In genomic region chr12:66755727-66756395, GRCh38 we compare ENCODE assay signal across 11 cellular contexts.
"Had no signal": no experiment of that assay in that cellular context is flagged by ENCODE, and none has a peak within 500 bp of the region (broad histone marks: within the 10 kb centered on the region; RNA-seq: fewer than 3 reads in every experiment).

No MANE protein-coding gene starts in this region.

- H3K4me1 ChIP-seq: neural progenitor cell, spleen had no signal

- H2AFZ ChIP-seq: neural progenitor cell had no signal

- DNase-seq: activated CD4-positive, alpha-beta T cell treated with anti-CD3 and anti-CD28 coated beads, Interleukin-2, amount 50 U/mL, for 4 hours; activated CD8-positive, alpha-beta memory T cell treated with anti-CD3 and anti-CD28 coated beads, Interleukin-2, amount 10 ng/mL, durations not matched to agents 7 days and 5 days; activated naive CD4-positive, alpha-beta T cell treated with anti-CD3 and anti-CD28 coated beads for 36 hours; activated T-cell treated with anti-CD3 and anti-CD28 coated beads, Interleukin-2, amount 50 U/mL, for 1 hour; left colon; ovary; spleen had no signal

- ATAC-seq: activated CD4-positive, CD25-positive, alpha-beta regulatory T cell treated with anti-CD3 and anti-CD28 coated beads, Interleukin-2, amount 50 U/mL, for 24 hours; activated CD8-positive, alpha-beta memory T cell treated with anti-CD3 and anti-CD28 coated beads, Interleukin-2, amount 10 ng/mL, durations not matched to agents 7 days and 5 days; left colon; sciatic nerve had no signal

- H3K36me3 ChIP-seq: cardiac muscle cell, neural progenitor cell, ovary, spleen had no signal

- H3K9ac ChIP-seq: neural progenitor cell had no signal

- H3K27me3 ChIP-seq: cardiac muscle cell, neural progenitor cell, ovary, spleen had no signal

- H3K9me3 ChIP-seq: ovary had no signal

- H3K27ac ChIP-seq: cardiac muscle cell, neural progenitor cell, ovary, spleen had no signal

- H3K4me3 ChIP-seq: cardiac muscle cell, neural progenitor cell, ovary, spleen had no signal

- H3K4me2 ChIP-seq: neural progenitor cell had no signal
